Comparison of ENCODE assay signal across 15 cellular contexts in genomic region chr6:28615616-28615954, GRCh38.
DNase-seq lines count a peak whose midpoint lies in the region; ATAC-seq and TF ChIP-seq lines count a peak whose summit lies in the region.
"Had no signal": no experiment of that assay in that cellular context is flagged by ENCODE, and none has a peak within 500 bp of the region (broad histone marks: within the 10 kb centered on the region; RNA-seq: fewer than 3 reads in every experiment).

No MANE protein-coding gene starts in this region.

- no peak overlapping the region for H3K4ac ChIP-seq in IMR-90 (ENCODE audit: low read depth, low read length)

- no peak overlapping the region for H4K5ac ChIP-seq in IMR-90 (ENCODE audit: low read depth, low read length)

- H2BK20ac ChIP-seq in IMR-90 (ENCODE audit: low read depth, low read length): no peak overlapping the region

- H3K4me2 ChIP-seq in mammary epithelial cell (ENCODE audit: insufficient read depth, low read depth, low read length): no peak overlapping the region
- H3K4me2 ChIP-seq in IMR-90 (ENCODE audit: low read depth, low read length): no peak overlapping the region
- peak overlapping the region; percentile 66 for H3K4me2 ChIP-seq in hepatocyte
- H3K4me2 ChIP-seq: BLaER1 had no signal

- TF ChIP-seq POLR2A in breast epithelium (IDR thresholded peaks at IDR 0.05): no peak
- TF ChIP-seq POLR2A in IMR-90 (IDR thresholded peaks at IDR 0.05; ENCODE audit: low read depth, low read length): no peak
- no peak for TF ChIP-seq POLR2A in testis (IDR thresholded peaks at IDR 0.05)
- TF ChIP-seq POLR2A in esophagus squamous epithelium (IDR thresholded peaks at IDR 0.05): no peak

- H3K14ac ChIP-seq in IMR-90 (replicated peaks; ENCODE audit: low read depth, low read length): no peak overlapping the region

- no peaks in the 10 kb centered on the region for H3K79me2 ChIP-seq in mammary epithelial cell (ENCODE audit: insufficient read depth, low read length)
- no peaks in the 10 kb centered on the region for H3K79me2 ChIP-seq in hepatocyte

- no peak overlapping the region for H4K91ac ChIP-seq in IMR-90 (ENCODE audit: insufficient read depth, low read depth, low read length)

- H2AFZ ChIP-seq in mammary epithelial cell (ENCODE audit: low read depth, low read length) (peak overlapping the region; percentile 62), IMR-90 (replicated peaks; ENCODE audit: low read length, poor library complexity) (no peak overlapping the region), hepatocyte (no peak overlapping the region)
- H2AFZ ChIP-seq: GM23248 had no signal

- H4K20me1 ChIP-seq in mammary epithelial cell (ENCODE audit: insufficient read depth, low read length) (no peaks in the 10 kb centered on the region), IMR-90 (ENCODE audit: insufficient read depth, low read length) (no peaks in the 10 kb centered on the region), hepatocyte (ENCODE audit: insufficient read depth, poor library complexity, severe bottlenecking) (no peaks in the 10 kb centered on the region)
- H4K20me1 ChIP-seq: BLaER1 had no signal

- no peaks in the 10 kb centered on the region for H3K79me1 ChIP-seq in IMR-90 (ENCODE audit: low read depth in 1 of 2, low read length in 2 of 2)

- no peak overlapping the region for H2AK9ac ChIP-seq in IMR-90 (replicated peaks; ENCODE audit: low read depth, low read length, poor library complexity)

- H3K4me3 ChIP-seq in mammary epithelial cell (replicated peaks in 1 of 3; ENCODE audit: insufficient read depth in 1 of 3, low read depth in 2 of 3, low read length in 3 of 3) (no peak overlapping the region), breast epithelium (no peak overlapping the region), IMR-90 (ENCODE audit: insufficient read depth, low read depth, low read length) (no peak overlapping the region), hepatocyte (no peak overlapping the region), testis (peak overlapping the region; percentile 43 to 49), esophagus squamous epithelium (no peak overlapping the region)
- H3K4me3 ChIP-seq in effector memory CD4-positive, alpha-beta T cell (ENCODE audit: insufficient read depth, low read depth, low read length, poor library complexity, severe bottlenecking): no peak overlapping the region
- H3K4me3 ChIP-seq: BLaER1, GM12878, GM23248, HAP-1 had no signal

- DNase-seq in mammary epithelial cell (no peak), breast epithelium (ENCODE audit: low spot score in 2 of 2) (no peak), IMR-90 (no peak), hepatocyte (ENCODE audit: low spot score) (no peak), testis (no peak), esophagus squamous epithelium (lab: John Stamatoyannopoulos, UW) (no peak)
- DNase-seq in effector memory CD4-positive, alpha-beta T cell: no peak
- DNase-seq: AML-193, DMS53, GM23248 had no signal

- no peak overlapping the region for H2BK15ac ChIP-seq in IMR-90 (ENCODE audit: low read depth, low read length)

- TF ChIP-seq RAD21 in IMR-90 (IDR thresholded peaks at IDR 0.05; ENCODE audit: low read length): no peak

- intact Hi-C loops in mammary epithelial cell (cut with micrococcal nuclease) (no loop called here), breast epithelium (cut with DNase I; ENCODE audit: low total_unique reads) (no loop called here), IMR-90 (cut with micrococcal nuclease) (no loop called here), testis (cut with DNase I; ENCODE audit: low total_unique reads) (no loop called here), esophagus squamous epithelium (cut with DNase I) (no loop called here)

- H3K18ac ChIP-seq in IMR-90 (ENCODE audit: low read depth, low read length): no peak overlapping the region

- H3K27me3 ChIP-seq in mammary epithelial cell (ENCODE audit: insufficient read depth, low read length) (no peaks in the 10 kb centered on the region), breast epithelium (peaks cover 0 to 61% of the 10 kb centered on the region in 2 donors), IMR-90 (ENCODE audit: control insufficient read depth, insufficient read depth, low read length) (no peaks in the 10 kb centered on the region), hepatocyte (no peaks in the 10 kb centered on the region), testis (no peaks in the 10 kb centered on the region), esophagus squamous epithelium (peaks cover 0 to 82% (median 0%) of the 10 kb centered on the region in 4 donors)
- H3K27me3 ChIP-seq in effector memory CD4-positive, alpha-beta T cell (replicated peaks; ENCODE audit: control insufficient read depth, insufficient read depth, low read length, poor library complexity, severe bottlenecking): peaks cover 22% of the 10 kb centered on the region
- H3K27me3 ChIP-seq: BLaER1 had no signal

- no peak overlapping the region for H3K56ac ChIP-seq in IMR-90 (ENCODE audit: extremely low read depth, insufficient read depth, low read length)

- H3K9me3 ChIP-seq in mammary epithelial cell (replicated peaks; ENCODE audit: insufficient read depth, low read length) (no peaks in the 10 kb centered on the region), breast epithelium (peaks cover 0 to 7% of the 10 kb centered on the region in 2 donors), IMR-90 (ENCODE audit: control insufficient read depth, insufficient read depth, low read length) (no peaks in the 10 kb centered on the region), hepatocyte (ENCODE audit: low read depth) (no peaks in the 10 kb centered on the region), testis (no peaks in the 10 kb centered on the region), esophagus squamous epithelium (no peaks in the 10 kb centered on the region)
- H3K9me3 ChIP-seq in effector memory CD4-positive, alpha-beta T cell (ENCODE audit: control insufficient read depth, low read length): no peaks in the 10 kb centered on the region
- H3K9me3 ChIP-seq: HAP-1 had no signal

- H3K23ac ChIP-seq in IMR-90 (ENCODE audit: low read depth, low read length): no peak overlapping the region

- WGBS in mammary epithelial cell (ENCODE audit: low coverage, missing lambda C conversion rate): 91% methylated on average over 7 of the region's 7 CpGs
- no CpG with 5 or more reads among the region's 7 CpGs for WGBS in IMR-90 (ENCODE audit: extremely low coverage in 2 of 2, insufficient read length in 1 of 2), 2 experiments
- WGBS in hepatocyte (ENCODE audit: low lambda C conversion rate, missing lambda C conversion rate): 93% methylated on average over 7 of the region's 7 CpGs
- WGBS in testis, 2 donors: 56 to 71% methylated on average over 7 of the region's 7 CpGs
- 69 to 70% methylated on average over 7 of the region's 7 CpGs for WGBS in esophagus squamous epithelium, 2 donors

- H3K36me3 ChIP-seq in mammary epithelial cell (ENCODE audit: insufficient read depth, low read length): no peaks in the 10 kb centered on the region
- no peaks in the 10 kb centered on the region for H3K36me3 ChIP-seq in breast epithelium
- H3K36me3 ChIP-seq in IMR-90 (ENCODE audit: control insufficient read depth, insufficient read depth, low read length): no peaks in the 10 kb centered on the region
- no peaks in the 10 kb centered on the region for H3K36me3 ChIP-seq in hepatocyte (replicated peaks; ENCODE audit: insufficient read depth, low read depth)
- no peaks in the 10 kb centered on the region for H3K36me3 ChIP-seq in testis (ENCODE audit: low read depth, missing control alignments)
- no peaks in the 10 kb centered on the region for H3K36me3 ChIP-seq in effector memory CD4-positive, alpha-beta T cell (ENCODE audit: control insufficient read depth, insufficient read depth, low read length)
- H3K36me3 ChIP-seq in esophagus squamous epithelium: no peaks in the 10 kb centered on the region
- H3K36me3 ChIP-seq: BLaER1, HAP-1 had no signal

- no peak overlapping the region for H2AK5ac ChIP-seq in IMR-90 (ENCODE audit: low read depth, low read length)

- no peaks in the 10 kb centered on the region for H3K9me2 ChIP-seq in hepatocyte (replicated peaks; ENCODE audit: insufficient read depth)

- H3K9ac ChIP-seq in mammary epithelial cell (ENCODE audit: insufficient read depth, low read length) (no peak overlapping the region), IMR-90 (ENCODE audit: low read depth, low read length) (no peak overlapping the region)
- H3K9ac ChIP-seq: BLaER1, GM23248 had no signal

- in situ Hi-C loops in mammary epithelial cell (cut with MboI; ENCODE audit: low sequenced_read_pairs in 2 of 2): no loop called here
- in situ Hi-C loops in IMR-90 (cut with MboI; ENCODE audit: low sequenced_read_pairs): no loop called here

- no peaks in the 10 kb centered on the region for H3K4me1 ChIP-seq in mammary epithelial cell (ENCODE audit: insufficient read depth, low read length)
- H3K4me1 ChIP-seq in breast epithelium: no peaks in the 10 kb centered on the region
- no peaks in the 10 kb centered on the region for H3K4me1 ChIP-seq in IMR-90 (ENCODE audit: control insufficient read depth, insufficient read depth, low read length)
- H3K4me1 ChIP-seq in hepatocyte (ENCODE audit: insufficient read depth): no peaks in the 10 kb centered on the region
- peaks cover 3% of the 10 kb centered on the region for H3K4me1 ChIP-seq in testis
- no peaks in the 10 kb centered on the region for H3K4me1 ChIP-seq in effector memory CD4-positive, alpha-beta T cell (ENCODE audit: control insufficient read depth, insufficient read depth, low read length, poor library complexity, severe bottlenecking)
- no peaks in the 10 kb centered on the region for H3K4me1 ChIP-seq in esophagus squamous epithelium
- H3K4me1 ChIP-seq: HAP-1 had no signal

- no peak overlapping the region for H2BK5ac ChIP-seq in IMR-90 (ENCODE audit: low read depth, low read length, poor library complexity, severe bottlenecking)

- no TSS peak for BruUV-seq in mammary epithelial cell (replicated peaks; lab: Mats Ljungman, UMichigan)
- no TSS peak for BruUV-seq in IMR-90 (replicated peaks; lab: Mats Ljungman, UMichigan)

- POLR2A ChIA-PET in IMR-90 (lab: Charles Lee; ENCODE audit: unreplicated experiment): no interaction called here

- H4K8ac ChIP-seq in IMR-90 (ENCODE audit: low read depth in 2 of 2, low read length in 2 of 2): no peak overlapping the region

- TF ChIP-seq CTCF in mammary epithelial cell (conservative IDR thresholded peaks at IDR 0.05 in 1 of 2, IDR thresholded peaks at IDR 0.05 in 1 of 2; ENCODE audit: extremely low read depth in 1 of 2, insufficient read depth in 1 of 2, low read depth in 1 of 2, low read length in 2 of 2): no peak
- no peak for TF ChIP-seq CTCF in breast epithelium (IDR thresholded peaks at IDR 0.05)
- no peak for TF ChIP-seq CTCF in IMR-90 (conservative IDR thresholded peaks at IDR 0.05; ENCODE audit: low read depth, low read length)
- TF ChIP-seq CTCF in hepatocyte (IDR thresholded peaks at IDR 0.05; ENCODE audit: poor library complexity): no peak
- no peak for TF ChIP-seq CTCF in testis (IDR thresholded peaks at IDR 0.05)
- no peak for TF ChIP-seq CTCF in esophagus squamous epithelium (IDR thresholded peaks at IDR 0.05)

- H2BK120ac ChIP-seq in IMR-90 (ENCODE audit: low read depth, low read length): no peak overlapping the region

- H3K27ac ChIP-seq in mammary epithelial cell (ENCODE audit: insufficient read depth, low read depth, low read length): no peak overlapping the region
- no peak overlapping the region for H3K27ac ChIP-seq in breast epithelium
- H3K27ac ChIP-seq in IMR-90 (ENCODE audit: insufficient read depth, low read length): no peak overlapping the region
- H3K27ac ChIP-seq in hepatocyte: no peak overlapping the region
- H3K27ac ChIP-seq in testis: peak overlapping the region; percentile 18 to 67
- no peak overlapping the region for H3K27ac ChIP-seq in effector memory CD4-positive, alpha-beta T cell (ENCODE audit: insufficient read depth, low read length, poor library complexity, severe bottlenecking)
- no peak overlapping the region for H3K27ac ChIP-seq in esophagus squamous epithelium
- H3K27ac ChIP-seq: 22Rv1, BLaER1, GM23248 had no signal

- H3K9me1 ChIP-seq in IMR-90 (ENCODE audit: insufficient read depth, low read length): no peaks in the 10 kb centered on the region

- ATAC-seq in IMR-90 (ENCODE audit: low read depth) (no peak), HG02678 (IDR thresholded peaks at IDR 0.05; ENCODE audit: unreplicated experiment) (no peak)
- ATAC-seq: GM12878 had no signal

- CTCF ChIA-PET in mammary epithelial cell (lab: Charles Lee; ENCODE audit: low non-redundant PET): no interaction called here
- CTCF ChIA-PET in IMR-90 (lab: Yijun Ruan, JAX): no interaction called here

- dilution Hi-C loops in mammary epithelial cell (cut with HindIII; ENCODE audit: low sequenced_read_pairs) (no loop called here), IMR-90 (cut with HindIII; ENCODE audit: low sequenced_read_pairs, unreplicated experiment) (no loop called here)

Comparison
In these comparisons a context has a peak if more than half of its experiments do, and no peak if none do; other contexts are left out.
1. H3K27ac ChIP-seq: peak in testis (2 of 2); none in mammary epithelial cell (single experiment), breast epithelium (0 of 2), IMR-90 (single experiment), hepatocyte (single experiment), effector memory CD4-positive, alpha-beta T cell (single experiment) and esophagus squamous epithelium (0 of 4).
2. H3K4me3 ChIP-seq: peak in testis (2 of 2); none in mammary epithelial cell (0 of 3), breast epithelium (0 of 3), IMR-90 (single experiment), hepatocyte (single experiment), effector memory CD4-positive, alpha-beta T cell (single experiment) and esophagus squamous epithelium (0 of 4).